10 cellular contexts compared by ENCODE assay signal in genomic region chr5:97425511-97425910, GRCh38.
A peak's percentile ranks its signal among the peaks of the same experiment; 100 is the strongest.
DNase-seq lines count a peak whose midpoint lies in the region; ATAC-seq and TF ChIP-seq lines count a peak whose summit lies in the region.
"Had no signal": no experiment of that assay in that cellular context is flagged by ENCODE, and none has a peak within 500 bp of the region (broad histone marks: within the 10 kb centered on the region; RNA-seq: fewer than 3 reads in every experiment).

No MANE protein-coding gene starts in this region.

- no peaks in the 10 kb centered on the region for H3K9me3 Mint-ChIP-seq in activated T-helper 1 cell treated with anti-CD3 and anti-CD28 coated beads, Interleukin-12 subunit alpha, Interleukin-12 subunit beta, Interleukin-2, Interleukin-4 antibody, amounts not matched to agents 30 ng/mL and 10 ng/mL and 1 ng/mL, durations not matched to agents 14 hours and 24 hours and 36 hours

- H3K27ac Mint-ChIP-seq in activated T-helper 1 cell treated with anti-CD3 and anti-CD28 coated beads, Interleukin-12 subunit alpha, Interleukin-12 subunit beta, Interleukin-2, Interleukin-4 antibody, amounts not matched to agents 30 ng/mL and 10 ng/mL and 1 ng/mL, durations not matched to agents 14 hours and 24 hours and 36 hours, result no peak overlapping the region

- no peaks in the 10 kb centered on the region for H3K4me1 Mint-ChIP-seq in activated T-helper 1 cell treated with anti-CD3 and anti-CD28 coated beads, Interleukin-12 subunit alpha, Interleukin-12 subunit beta, Interleukin-2, Interleukin-4 antibody, amounts not matched to agents 30 ng/mL and 10 ng/mL and 1 ng/mL, durations not matched to agents 14 hours and 24 hours and 36 hours (ENCODE audit: low read depth)

- no peak for TF ChIP-seq POLR2A in transverse colon (IDR thresholded peaks at IDR 0.05)
- TF ChIP-seq POLR2A in esophagus squamous epithelium (IDR thresholded peaks at IDR 0.05), result no peak

- no peak overlapping the region for H3K4me3 ChIP-seq in transverse colon
- no peak overlapping the region for H3K4me3 ChIP-seq in esophagus squamous epithelium
- H3K4me3 ChIP-seq: lung had no signal

- no peak for TF ChIP-seq EP300 in transverse colon (IDR thresholded peaks at IDR 0.05; ENCODE audit: low read depth)

- H3K4me3 Mint-ChIP-seq in activated T-helper 1 cell treated with anti-CD3 and anti-CD28 coated beads, Interleukin-12 subunit alpha, Interleukin-12 subunit beta, Interleukin-2, Interleukin-4 antibody, amounts not matched to agents 30 ng/mL and 10 ng/mL and 1 ng/mL, durations not matched to agents 14 hours and 24 hours and 36 hours, result no peak overlapping the region

- TF ChIP-seq CTCF in C4-2B (conservative IDR thresholded peaks at IDR 0.05) (peak; percentile 44), transverse colon (IDR thresholded peaks at IDR 0.05) (peak in 2 of 5 experiments; percentile 10 to 12), esophagus squamous epithelium (IDR thresholded peaks at IDR 0.05) (peak in 2 of 6 experiments; percentile 12 to 32)

- WGBS in transverse colon (ENCODE audit: low coverage in 1 of 2), 2 donors, result 61 to 83% methylated on average over 4 of the region's 4 CpGs
- WGBS in esophagus squamous epithelium, 2 donors, result 62 to 71% methylated on average over 3 to 4 of the region's 4 CpGs

- DNase-seq in inferior parietal cortex (ENCODE audit: extremely low spot score) (peak; percentile 13), NCI-H1694 (lab: John Stamatoyannopoulos, UW) (no peak), transverse colon (no peak), esophagus squamous epithelium (lab: John Stamatoyannopoulos, UW) (no peak)
- no peak for DNase-seq in activated T-helper 1 cell treated with anti-CD3 and anti-CD28 coated beads, Interleukin-12 subunit alpha, Interleukin-12 subunit beta, Interleukin-2, Interleukin-4 antibody, amounts not matched to agents 30 ng/mL and 10 ng/mL and 1 ng/mL, durations not matched to agents 14 hours and 24 hours and 36 hours (ENCODE audit: low spot score)
- DNase-seq: central memory CD4-positive, alpha-beta T cell had no signal

- no peaks in the 10 kb centered on the region for H3K27me3 ChIP-seq in transverse colon
- no peaks in the 10 kb centered on the region for H3K27me3 ChIP-seq in esophagus squamous epithelium

- H3K27me3 Mint-ChIP-seq in activated T-helper 1 cell treated with anti-CD3 and anti-CD28 coated beads, Interleukin-12 subunit alpha, Interleukin-12 subunit beta, Interleukin-2, Interleukin-4 antibody, amounts not matched to agents 30 ng/mL and 10 ng/mL and 1 ng/mL, durations not matched to agents 14 hours and 24 hours and 36 hours (ENCODE audit: insufficient read depth), result peaks cover 7% of the 10 kb centered on the region

- H3K9me3 ChIP-seq in transverse colon (no peaks in the 10 kb centered on the region), esophagus squamous epithelium (no peaks in the 10 kb centered on the region)

- H3K4me1 ChIP-seq in transverse colon (no peaks in the 10 kb centered on the region), esophagus squamous epithelium (no peaks in the 10 kb centered on the region)

- no peaks in the 10 kb centered on the region for H3K36me3 Mint-ChIP-seq in activated T-helper 1 cell treated with anti-CD3 and anti-CD28 coated beads, Interleukin-12 subunit alpha, Interleukin-12 subunit beta, Interleukin-2, Interleukin-4 antibody, amounts not matched to agents 30 ng/mL and 10 ng/mL and 1 ng/mL, durations not matched to agents 14 hours and 24 hours and 36 hours (ENCODE audit: low read depth)

- H3K27ac ChIP-seq in C4-2B, result no peak overlapping the region
- H3K27ac ChIP-seq in transverse colon, result no peak overlapping the region
- H3K27ac ChIP-seq in esophagus squamous epithelium, result no peak overlapping the region

- in situ Hi-C loops in transverse colon (cut with MboI; ENCODE audit: low pct_ligation_motif_present in 1 of 4, low pct_unique_long_range_greater_than_20kb in 1 of 4, low sequenced_read_pairs in 3 of 4), result no loop called here

- no peaks in the 10 kb centered on the region for H3K36me3 ChIP-seq in transverse colon
- H3K36me3 ChIP-seq in esophagus squamous epithelium, result no peaks in the 10 kb centered on the region

- peak; percentile 52 for ATAC-seq in GM19043 (IDR thresholded peaks at IDR 0.05; ENCODE audit: low read depth, unreplicated experiment)
- 0 out of 3 replicates have a peak, but pooled peaks have one; percentile 18 for ATAC-seq in SK-N-SH treated with all-trans-retinoic acid at 6 μM for 48 hours

- intact Hi-C loops in transverse colon (cut with DNase I; ENCODE audit: low total_unique reads), result no loop called here
- intact Hi-C loops in esophagus squamous epithelium (cut with DNase I), result no loop called here
- intact Hi-C loops in activated T-helper 1 cell treated with anti-CD3 and anti-CD28 coated beads, Interleukin-12 subunit alpha, Interleukin-12 subunit beta, Interleukin-2, Interleukin-4 antibody, amounts not matched to agents 30 ng/mL and 10 ng/mL and 1 ng/mL, durations not matched to agents 14 hours and 24 hours and 36 hours (cut with micrococcal nuclease), result no loop called here

TF ChIP-seq in SK-N-SH treated with all-trans-retinoic acid at 6 μM for 48 hours, 23 proteins besides CTCF, POLR2A, EP300 and RAD21:
- TF ChIP-seq ZFP30 (CRISPR knock-in tag; IDR thresholded peaks at IDR 0.05) (no peak), CSRNP3 (CRISPR knock-in tag; IDR thresholded peaks at IDR 0.05) (no peak), TOX (CRISPR knock-in tag; IDR thresholded peaks at IDR 0.05; ENCODE audit: borderline replicate concordance) (no peak), PATZ1 (CRISPR knock-in tag; IDR thresholded peaks at IDR 0.05; ENCODE audit: borderline replicate concordance) (no peak), RARB (CRISPR knock-in tag; IDR thresholded peaks at IDR 0.05) (no peak), SNAI2 (CRISPR knock-in tag; IDR thresholded peaks at IDR 0.05) (no peak), GLIS3 (CRISPR knock-in tag; IDR thresholded peaks at IDR 0.05) (no peak), ZNF70 (CRISPR knock-in tag; IDR thresholded peaks at IDR 0.05) (no peak), OSR1 (CRISPR knock-in tag; IDR thresholded peaks at IDR 0.05) (no peak), TSHZ2 (CRISPR knock-in tag; IDR thresholded peaks at IDR 0.05) (no peak)
TF ChIP-seq in SK-N-SH treated with all-trans-retinoic acid at 6 μM for 48 hours: peak in this region for 0.
